Comparison of ENCODE assay signal across 26 cellular contexts in genomic region chr22:22909605-22910271, GRCh38. TPM values are rescaled to one million over a fixed set of nuclear protein-coding genes. Genes with fewer than 3 reads are reported as not detected.
"Had no signal": no experiment of that assay in that cellular context is flagged by ENCODE, and none has a peak within 500 bp of the region (broad histone marks: within the 10 kb centered on the region; RNA-seq: fewer than 3 reads in every experiment).

No MANE protein-coding gene starts in this region.

- H3K4me1 ChIP-seq: breast epithelium, colonic mucosa, esophagus muscularis mucosa, gastrocnemius medialis, suprapubic skin, tibial nerve had no signal

- H3K4me3 ChIP-seq: breast epithelium, colonic mucosa, esophagus muscularis mucosa, gastrocnemius medialis, mucosa of descending colon, suprapubic skin, tibial nerve had no signal

- H3K4me3 Mint-ChIP-seq: activated CD4-positive, alpha-beta T cell treated with anti-CD3 and anti-CD28 coated beads for 36 hours; activated naive CD8-positive, alpha-beta T cell treated with anti-CD3 and anti-CD28 coated beads for 36 hours; activated T-cell treated with anti-CD3 and anti-CD28 coated beads, Interleukin-2, amount 50 U/mL, for 24 hours; activated T-helper 17 cell treated with anti-CD3 and anti-CD28 coated beads, Interleukin-2, amount 50 U/mL, for 72 hours; central memory CD8-positive, alpha-beta T cell; stimulated activated naive CD8-positive, alpha-beta T cell treated with anti-CD3 and anti-CD28 coated beads, Interleukin-15, amount 100 ng/mL, for 72 hours; WTC11 had no signal

- H3K27ac ChIP-seq: breast epithelium, colonic mucosa, esophagus muscularis mucosa, gastrocnemius medialis, suprapubic skin, tibial nerve had no signal

- DNase-seq: activated CD4-positive, alpha-beta T cell treated with anti-CD3 and anti-CD28 coated beads for 36 hours; activated CD4-positive, alpha-beta T cell treated with anti-CD3 and anti-CD28 coated beads, Interleukin-2, amount 50 U/mL, for 4 hours; activated CD8-positive, alpha-beta memory T cell treated with anti-CD3 and anti-CD28 coated beads for 24 hours; activated CD8-positive, alpha-beta memory T cell treated with anti-CD3 and anti-CD28 coated beads, Interleukin-2, amount 50 U/mL, for 4 hours; activated naive CD8-positive, alpha-beta T cell treated with anti-CD3 and anti-CD28 coated beads for 36 hours; activated T-cell treated with anti-CD3 and anti-CD28 coated beads, Interleukin-2, amount 50 U/mL, for 24 hours; colonic mucosa; gastrocnemius medialis; hippocampal formation; mesenchymal stem cell; occipital lobe; stimulated activated CD4-positive, alpha-beta T cell treated with anti-CD3 and anti-CD28 coated beads, Interleukin-4, amount 100 ng/mL, for 1 hour; stimulated activated naive CD8-positive, alpha-beta T cell treated with anti-CD3 and anti-CD28 coated beads, Interleukin-15, amount 100 ng/mL, for 72 hours; T-helper 9 cell had no signal

- H3K9me3 Mint-ChIP-seq: activated naive CD8-positive, alpha-beta T cell treated with anti-CD3 and anti-CD28 coated beads for 36 hours; activated T-cell treated with anti-CD3 and anti-CD28 coated beads, Interleukin-2, amount 50 U/mL, for 24 hours; activated T-helper 17 cell treated with anti-CD3 and anti-CD28 coated beads, Interleukin-2, amount 50 U/mL, for 72 hours; central memory CD8-positive, alpha-beta T cell; stimulated activated naive CD8-positive, alpha-beta T cell treated with anti-CD3 and anti-CD28 coated beads, Interleukin-15, amount 100 ng/mL, for 72 hours had no signal

- H3K27me3 Mint-ChIP-seq: activated CD4-positive, alpha-beta T cell treated with anti-CD3 and anti-CD28 coated beads for 36 hours; activated naive CD8-positive, alpha-beta T cell treated with anti-CD3 and anti-CD28 coated beads for 36 hours; activated T-cell treated with anti-CD3 and anti-CD28 coated beads, Interleukin-2, amount 50 U/mL, for 24 hours had no signal

- H3K9me3 ChIP-seq: breast epithelium, colonic mucosa, esophagus muscularis mucosa, gastrocnemius medialis, mucosa of descending colon, suprapubic skin, tibial nerve had no signal

- H3K4me1 Mint-ChIP-seq: activated CD4-positive, alpha-beta T cell treated with anti-CD3 and anti-CD28 coated beads for 36 hours; activated naive CD8-positive, alpha-beta T cell treated with anti-CD3 and anti-CD28 coated beads for 36 hours; activated T-helper 17 cell treated with anti-CD3 and anti-CD28 coated beads, Interleukin-2, amount 50 U/mL, for 72 hours; central memory CD8-positive, alpha-beta T cell; stimulated activated naive CD8-positive, alpha-beta T cell treated with anti-CD3 and anti-CD28 coated beads, Interleukin-15, amount 100 ng/mL, for 72 hours; WTC11 had no signal

- ATAC-seq: activated CD4-positive, alpha-beta T cell treated with anti-CD3 and anti-CD28 coated beads for 36 hours; activated T-helper 17 cell treated with anti-CD3 and anti-CD28 coated beads, Interleukin-2, amount 50 U/mL, for 72 hours; gastrocnemius medialis; mucosa of descending colon; stimulated activated naive CD8-positive, alpha-beta T cell treated with anti-CD3 and anti-CD28 coated beads, Interleukin-15, amount 100 ng/mL, for 72 hours; WTC11 had no signal

- FAIRE-seq: astrocyte had no signal

- H3K27me3 ChIP-seq: colonic mucosa, gastrocnemius medialis, tibial nerve had no signal

- H3K36me3 ChIP-seq: breast epithelium, colonic mucosa, esophagus muscularis mucosa, gastrocnemius medialis, suprapubic skin, tibial nerve had no signal

- H3K27ac Mint-ChIP-seq: activated CD4-positive, alpha-beta T cell treated with anti-CD3 and anti-CD28 coated beads for 36 hours; activated naive CD8-positive, alpha-beta T cell treated with anti-CD3 and anti-CD28 coated beads for 36 hours; activated T-cell treated with anti-CD3 and anti-CD28 coated beads, Interleukin-2, amount 50 U/mL, for 24 hours; activated T-helper 17 cell treated with anti-CD3 and anti-CD28 coated beads, Interleukin-2, amount 50 U/mL, for 72 hours; WTC11 had no signal

RNA-seq across cellular contexts. Expression of gene IGLL5, which starts 22.1 kb away (rescaled TPM):
- total RNA-seq: activated CD4-positive, alpha-beta T cell treated with anti-CD3 and anti-CD28 coated beads for 36 hours; activated T-helper 17 cell treated with anti-CD3 and anti-CD28 coated beads, Interleukin-2, amount 50 U/mL, for 72 hours; astrocyte; lower leg skin; occipital lobe; renal cortical epithelial cell; suprapubic skin; T-helper 1 cell treated with Interleukin-12 subunit alpha and Interleukin-12 subunit beta and Interleukin-4 antibody, amounts not matched to agents 30 ng/mL and 1 ng/mL, for 36 hours; WTC11 had no signal
